ENCODE assay signal across 10 cellular contexts in genomic region chr15:40336129-40337122, GRCh38. TPM values are rescaled to one million over a fixed set of nuclear protein-coding genes. Genes with fewer than 3 reads are reported as not detected.
DNase-seq lines count a peak whose midpoint lies in the region; ATAC-seq, FAIRE-seq and TF ChIP-seq lines count a peak whose summit lies in the region.
"Had no signal": no experiment of that assay in that cellular context is flagged by ENCODE, and none has a peak within 500 bp of the region (broad histone marks: within the 10 kb centered on the region; RNA-seq: fewer than 3 reads in every experiment).

No MANE protein-coding gene starts in this region.

- WGBS in H1 (ENCODE audit: extremely low coverage in 1 of 2, insufficient coverage in 1 of 2, insufficient read length in 1 of 2, insufficient replicate concordance in 2 of 2, low coverage in 1 of 2, low lambda C conversion rate in 2 of 2, missing lambda C conversion rate in 1 of 2), 2 experiments, result 68% methylated on average over 16 of the region's 18 CpGs; no CpG with 5 or more reads in 1 of the 2 experiments

- H2AK5ac ChIP-seq in H1 (ENCODE audit: low read depth, low read length), result no peak overlapping the region

- no peaks in the 10 kb centered on the region for H3K79me1 ChIP-seq in H1 (ENCODE audit: low read depth, low read length)

- H3K23me2 ChIP-seq in H1 (ENCODE audit: low read depth, low read length), result no peaks in the 10 kb centered on the region; the same call in 1 of the 2 replicates

- 0 out of 2 replicates have a peak overlapping the region, but pooled peaks have one; percentile 19 for H2BK15ac ChIP-seq in H1 (ENCODE audit: low read length)

- H3K79me2 ChIP-seq in H1 (ENCODE audit: control insufficient read depth in 1 of 2, insufficient read depth in 2 of 2, low read length in 2 of 2), result no peaks in the 10 kb centered on the region

- H3K36me3 ChIP-seq in H1 (ENCODE audit: control insufficient read depth in 2 of 4, insufficient read depth in 4 of 4, low read length in 3 of 4), result no peaks in the 10 kb centered on the region
- H3K36me3 ChIP-seq in thoracic aorta, result no peaks in the 10 kb centered on the region

- H3K18ac ChIP-seq in H1 (ENCODE audit: extremely low read depth, low read length), result 0 out of 2 replicates have a peak overlapping the region, but pooled peaks have one; percentile 34

- no peak overlapping the region for H4K91ac ChIP-seq in H1 (replicated peaks; ENCODE audit: insufficient read length, low read length)

- no peaks in the 10 kb centered on the region for H3K9me3 Mint-ChIP-seq in activated CD4-positive, alpha-beta T cell treated with anti-CD3 and anti-CD28 coated beads, Interleukin-2, amount 10 ng/mL, durations not matched to agents 24 days and 14 days

- peak; percentile 66 for DNase-seq in activated CD4-positive, alpha-beta T cell treated with anti-CD3 and anti-CD28 coated beads, Interleukin-2, amount 10 ng/mL, durations not matched to agents 24 days and 14 days
- DNase-seq in activated CD4-positive, alpha-beta T cell treated with anti-CD3 and anti-CD28 coated beads for 48 hours, result no peak
- DNase-seq in NCI-H2171 (lab: John Stamatoyannopoulos, UW), result peak; percentile 96
- DNase-seq in H1 (ENCODE audit: low read depth in 1 of 2, low spot score in 2 of 2), result peak in 1 of 2 experiments; percentile 81
- no peak for DNase-seq in thoracic aorta (ENCODE audit: low spot score)
- DNase-seq in GM03348 (ENCODE audit: low spot score), result no peak
- DNase-seq: activated effector memory CD4-positive, alpha-beta T cell treated with Interleukin-2 at 50 U/mL for 16 hours; NCI-H510A had no signal

- H3K27ac Mint-ChIP-seq in activated CD4-positive, alpha-beta T cell treated with anti-CD3 and anti-CD28 coated beads, Interleukin-2, amount 10 ng/mL, durations not matched to agents 24 days and 14 days, result no peak overlapping the region

- no peak overlapping the region for H3K4me3 Mint-ChIP-seq in activated CD4-positive, alpha-beta T cell treated with anti-CD3 and anti-CD28 coated beads, Interleukin-2, amount 10 ng/mL, durations not matched to agents 24 days and 14 days

- no peak overlapping the region for H2BK20ac ChIP-seq in H1 (ENCODE audit: low read length)

- peak in 2 of 3 experiments; percentile 63 to 64; a peak in 3 of 4 replicates for TF ChIP-seq CTCF in H1 (IDR thresholded peaks at IDR 0.05; ENCODE audit: control extremely low read depth in 1 of 3, insufficient read depth in 1 of 3, low read depth in 1 of 3, low read length in 3 of 3)
- no peak for TF ChIP-seq CTCF in thoracic aorta (IDR thresholded peaks at IDR 0.05)

- H3K4me3 ChIP-seq in H1 (ENCODE audit: extremely low read depth in 1 of 4, insufficient read depth in 2 of 4, low read depth in 3 of 4, low read length in 4 of 4) (no peak overlapping the region), thoracic aorta (no peak overlapping the region)

- CTCF ChIA-PET in H1 (lab: Charles Lee; ENCODE audit: partially characterized antibody), result interaction anchor here (0.6 to 27.4 kb wide), 28 partner anchors 8 to 520 kb away, joined by 3 to 584 read pairs (median 9); partner anchors contain the start of genes ANKRD63, BAHD1, DISP2 and INAFM2

- no peak overlapping the region for H4K5ac ChIP-seq in H1 (ENCODE audit: insufficient read length, low read depth, low read length)

- no peak overlapping the region for H3K4ac ChIP-seq in H1 (replicated peaks; ENCODE audit: insufficient read length, low read depth, low read length)

- TF ChIP-seq EP300 in H1 (IDR thresholded peaks at IDR 0.05; ENCODE audit: borderline replicate concordance in 1 of 2, low read depth in 2 of 2, low read length in 2 of 2), result no peak

- H2BK5ac ChIP-seq in H1 (ENCODE audit: low read depth, low read length), result no peak overlapping the region

- peaks cover 0 to 44% (median 28%) of the 10 kb centered on the region in 4 experiments; a peak in 6 of 7 replicates for H3K4me1 ChIP-seq in H1 (replicated peaks in 1 of 4; ENCODE audit: control insufficient read depth in 3 of 4, insufficient read depth in 4 of 4, low read length in 3 of 4)
- H3K4me1 ChIP-seq in thoracic aorta (ENCODE audit: control insufficient read depth in 1 of 2, low read depth in 2 of 2), result peaks cover 66 to 94% of the 10 kb centered on the region in 2 donors

- POLR2A ChIA-PET in H1 (lab: Charles Lee; ENCODE audit: partially characterized antibody), result interaction anchor here (1.0 to 8.1 kb wide), 11 partner anchors 8 to 62 kb away, joined by 3 to 66 read pairs (median 4); partner anchors contain the start of genes INAFM2, KNSTRN and PLCB2

- ATAC-seq in thoracic aorta (ENCODE audit: insufficient number of reproducible peaks, low FRiP score, low read depth) (no peak), GM21526 (IDR thresholded peaks at IDR 0.05; ENCODE audit: low FRiP score, unreplicated experiment) (no peak), HG03521 (IDR thresholded peaks at IDR 0.05; ENCODE audit: unreplicated experiment) (no peak)

- no peak overlapping the region for H3K9ac ChIP-seq in H1 (replicated peaks in 1 of 4; ENCODE audit: extremely low read depth in 1 of 4, low read depth in 3 of 4, low read length in 3 of 4)

- H3K9me3 ChIP-seq in H1 (ENCODE audit: insufficient read depth in 2 of 2, low read depth in 1 of 2, low read length in 1 of 2), result no peaks in the 10 kb centered on the region
- H3K9me3 ChIP-seq in thoracic aorta, result no peaks in the 10 kb centered on the region

- H3K27ac ChIP-seq in H1 (ENCODE audit: low read depth, low read length) (no peak overlapping the region), thoracic aorta (peak overlapping the region; percentile 93 to 99)

- no peaks in the 10 kb centered on the region for H3K36me3 Mint-ChIP-seq in activated CD4-positive, alpha-beta T cell treated with anti-CD3 and anti-CD28 coated beads, Interleukin-2, amount 10 ng/mL, durations not matched to agents 24 days and 14 days (ENCODE audit: low read depth)

- H3K14ac ChIP-seq in H1 (ENCODE audit: insufficient read length), result no peak overlapping the region

- TF ChIP-seq RAD21 in H1 (IDR thresholded peaks at IDR 0.05 in 1 of 2, conservative IDR thresholded peaks at IDR 0.05 in 1 of 2; ENCODE audit: low read depth in 2 of 2, low read length in 2 of 2), result peak; percentile 48 to 62

- H3K27me3 Mint-ChIP-seq in activated CD4-positive, alpha-beta T cell treated with anti-CD3 and anti-CD28 coated beads, Interleukin-2, amount 10 ng/mL, durations not matched to agents 24 days and 14 days, result no peaks in the 10 kb centered on the region

- H4K20me1 ChIP-seq in H1 (replicated peaks in 1 of 2; ENCODE audit: control insufficient read depth in 1 of 2, insufficient read depth in 2 of 2, low read length in 2 of 2), result no peaks in the 10 kb centered on the region

- peak; percentile 86 for FAIRE-seq in H1 (lab: Jason Lieb, UNC)

- no peak for TF ChIP-seq POLR2A in H1 (IDR thresholded peaks at IDR 0.05; ENCODE audit: control extremely low read depth in 1 of 2, low read depth in 2 of 2, low read length in 2 of 2)

- 0 out of 2 replicates have a peak overlapping the region, but pooled peaks have one; percentile 71 for H2BK12ac ChIP-seq in H1 (ENCODE audit: low read depth, low read length)

- no peak overlapping the region for H2BK120ac ChIP-seq in H1 (replicated peaks; ENCODE audit: low read depth, low read length)

- H3K56ac ChIP-seq in H1 (replicated peaks; ENCODE audit: insufficient read length, low read depth, low read length), result no peak overlapping the region

- no peak overlapping the region for H3K23ac ChIP-seq in H1 (ENCODE audit: insufficient read length)

- H3K27me3 ChIP-seq in H1 (replicated peaks in 1 of 4; ENCODE audit: control insufficient read depth in 3 of 4, extremely low read depth in 1 of 4, insufficient read depth in 3 of 4, low read length in 3 of 4) (peaks cover 0 to 4% (median under 1%) of the 10 kb centered on the region in 4 experiments; a peak in 1 of 7 replicates), thoracic aorta (replicated peaks; ENCODE audit: insufficient read depth) (no peaks in the 10 kb centered on the region)

- H3K4me1 Mint-ChIP-seq in activated CD4-positive, alpha-beta T cell treated with anti-CD3 and anti-CD28 coated beads, Interleukin-2, amount 10 ng/mL, durations not matched to agents 24 days and 14 days, result peaks cover 13% of the 10 kb centered on the region

- no peak overlapping the region; the same call in 1 of the 2 replicates for H4K8ac ChIP-seq in H1 (ENCODE audit: extremely low read depth, insufficient read depth, low read length)

- H2AFZ ChIP-seq in H1 (ENCODE audit: low read length), result no peak overlapping the region

- intact Hi-C loops in activated CD4-positive, alpha-beta T cell treated with anti-CD3 and anti-CD28 coated beads, Interleukin-2, amount 10 ng/mL, durations not matched to agents 24 days and 14 days (cut with micrococcal nuclease), result no loop called here

- no peak overlapping the region for H3K4me2 ChIP-seq in H1 (ENCODE audit: insufficient read depth in 1 of 2, low read depth in 2 of 2, low read length in 2 of 2)

RNA-seq across cellular contexts. Expression of gene CCDC9B, which starts 4.3 kb away (rescaled TPM):
- total RNA-seq in activated CD4-positive, alpha-beta T cell treated with anti-CD3 and anti-CD28 coated beads, Interleukin-2, amount 10 ng/mL, durations not matched to agents 24 days and 14 days, result 0.21 and 0.54 TPM in 2 replicates
- 0.33 and 0.78 TPM in 2 replicates for total RNA-seq in H1 (2021; fragmentation: NEBNext Ultra II Directional; extraction: Animal tissue kit (Norgen Biotek cat#: 25700))
- 0.45 and 0.63 TPM in 2 replicates for polyA plus RNA-seq in H1 (2011; rRNA removed)
- 0.10 TPM for polyA plus RNA-seq in H1 (2011; cell fraction: cytosol; rRNA removed)
- polyA plus RNA-seq in H1 (2011; cell fraction: nucleus; rRNA removed), result 0.73 TPM
- 0.62 to 1.1 TPM (median 0.85 TPM) in 4 replicates for polyA plus RNA-seq in H1 (2012, experiment 1 of 2)
- 0.25 TPM for polyA plus RNA-seq in H1 (2012, experiment 2 of 2)
- 0.71 TPM for polyA plus RNA-seq in H1 (2013, experiment 1 of 2)
- polyA plus RNA-seq in H1 (2013, experiment 2 of 2), result 0.50 TPM
- polyA minus RNA-seq in H1 (2011; rRNA and poly(A)+ RNA removed), result 0.22 and 0.50 TPM in 2 replicates
- 0.66 TPM for polyA minus RNA-seq in H1 (2011; cell fraction: cytosol; rRNA and poly(A)+ RNA removed)
- 1.8 TPM for polyA minus RNA-seq in H1 (2011; cell fraction: nucleus; rRNA and poly(A)+ RNA removed)
- 10 to 100 TPM; 30.1 to 57.1 TPM for total RNA-seq in thoracic aorta

RNA-seq across cellular contexts. Expression of gene INAFM2, which starts 12.9 kb away (rescaled TPM):
- 22.8 and 23.3 TPM in 2 replicates for total RNA-seq in activated CD4-positive, alpha-beta T cell treated with anti-CD3 and anti-CD28 coated beads, Interleukin-2, amount 10 ng/mL, durations not matched to agents 24 days and 14 days
- 35.1 and 38.2 TPM in 2 replicates for total RNA-seq in H1 (2021; fragmentation: NEBNext Ultra II Directional; extraction: Animal tissue kit (Norgen Biotek cat#: 25700))
- polyA plus RNA-seq in H1 (2011; rRNA removed), result 9.6 and 15.3 TPM in 2 replicates
- 11.9 TPM for polyA plus RNA-seq in H1 (2011; cell fraction: cytosol; rRNA removed)
- 9.2 TPM for polyA plus RNA-seq in H1 (2011; cell fraction: nucleus; rRNA removed)
- polyA plus RNA-seq in H1 (2012, experiment 1 of 2), result 16.0 to 31.4 TPM (median 18.6 TPM) in 4 replicates
- 19.4 TPM for polyA plus RNA-seq in H1 (2012, experiment 2 of 2)
- polyA plus RNA-seq in H1 (2013, experiment 1 of 2), result 39.7 TPM
- 42.5 TPM for polyA plus RNA-seq in H1 (2013, experiment 2 of 2)
- polyA minus RNA-seq in H1 (2011; rRNA and poly(A)+ RNA removed), result 8.6 and 10.5 TPM in 2 replicates
- polyA minus RNA-seq in H1 (2011; cell fraction: cytosol; rRNA and poly(A)+ RNA removed), result 10.1 TPM
- polyA minus RNA-seq in H1 (2011; cell fraction: nucleus; rRNA and poly(A)+ RNA removed), result 14.0 TPM
- total RNA-seq in thoracic aorta, result 10 to 100 TPM; 63.8 to 79.2 TPM

RNA-seq across cellular contexts. Expression of gene PHGR1, which starts 14.4 kb away (rescaled TPM):
- total RNA-seq in activated CD4-positive, alpha-beta T cell treated with anti-CD3 and anti-CD28 coated beads, Interleukin-2, amount 10 ng/mL, durations not matched to agents 24 days and 14 days, result not detected in 2 replicates
- not detected in 2 replicates for total RNA-seq in H1 (2021; fragmentation: NEBNext Ultra II Directional; extraction: Animal tissue kit (Norgen Biotek cat#: 25700))
- polyA plus RNA-seq in H1 (2011; rRNA removed), result not detected in 2 replicates
- not detected for polyA plus RNA-seq in H1 (2011; cell fraction: cytosol; rRNA removed)
- not detected for polyA plus RNA-seq in H1 (2011; cell fraction: nucleus; rRNA removed)
- polyA plus RNA-seq in H1 (2012, experiment 1 of 2), result not detected in 4 replicates
- polyA plus RNA-seq in H1 (2012, experiment 2 of 2), result not detected
- polyA plus RNA-seq in H1 (2013, experiment 1 of 2), result not detected
- not detected for polyA plus RNA-seq in H1 (2013, experiment 2 of 2)
- not detected in 2 replicates for polyA minus RNA-seq in H1 (2011; rRNA and poly(A)+ RNA removed)
- polyA minus RNA-seq in H1 (2011; cell fraction: cytosol; rRNA and poly(A)+ RNA removed), result not detected
- polyA minus RNA-seq in H1 (2011; cell fraction: nucleus; rRNA and poly(A)+ RNA removed), result not detected
- total RNA-seq in thoracic aorta, result not detected

RNA-seq across cellular contexts. Expression of gene DISP2, which starts 21.6 kb away (rescaled TPM):
- total RNA-seq in activated CD4-positive, alpha-beta T cell treated with anti-CD3 and anti-CD28 coated beads, Interleukin-2, amount 10 ng/mL, durations not matched to agents 24 days and 14 days, result 0.02 and 0.05 TPM in 2 replicates
- 1.2 and 3.4 TPM in 2 replicates for total RNA-seq in H1 (2021; fragmentation: NEBNext Ultra II Directional; extraction: Animal tissue kit (Norgen Biotek cat#: 25700))
- polyA plus RNA-seq in H1 (2011; rRNA removed), result 0.45 and 0.72 TPM in 2 replicates
- polyA plus RNA-seq in H1 (2011; cell fraction: cytosol; rRNA removed), result 0.36 TPM
- polyA plus RNA-seq in H1 (2011; cell fraction: nucleus; rRNA removed), result 1.1 TPM
- polyA plus RNA-seq in H1 (2012, experiment 1 of 2), result 1.3 to 2.7 TPM (median 2.0 TPM) in 4 replicates
- polyA plus RNA-seq in H1 (2012, experiment 2 of 2), result 1.4 TPM
- 4.3 TPM for polyA plus RNA-seq in H1 (2013, experiment 1 of 2)
- 4.1 TPM for polyA plus RNA-seq in H1 (2013, experiment 2 of 2)
- 0.56 and 1.6 TPM in 2 replicates for polyA minus RNA-seq in H1 (2011; rRNA and poly(A)+ RNA removed)
- 0.73 TPM for polyA minus RNA-seq in H1 (2011; cell fraction: cytosol; rRNA and poly(A)+ RNA removed)
- polyA minus RNA-seq in H1 (2011; cell fraction: nucleus; rRNA and poly(A)+ RNA removed), result 2.2 TPM
- under 1 TPM; 0.21 to 0.54 TPM for total RNA-seq in thoracic aorta

RNA-seq across cellular contexts. Expression of gene PLCB2, which starts 28.7 kb away (rescaled TPM):
- total RNA-seq in activated CD4-positive, alpha-beta T cell treated with anti-CD3 and anti-CD28 coated beads, Interleukin-2, amount 10 ng/mL, durations not matched to agents 24 days and 14 days, result 82.7 and 95.7 TPM in 2 replicates
- 8.4 and 9.4 TPM in 2 replicates for total RNA-seq in H1 (2021; fragmentation: NEBNext Ultra II Directional; extraction: Animal tissue kit (Norgen Biotek cat#: 25700))
- 7.2 and 11.3 TPM in 2 replicates for polyA plus RNA-seq in H1 (2011; rRNA removed)
- 10.7 TPM for polyA plus RNA-seq in H1 (2011; cell fraction: cytosol; rRNA removed)
- 30.4 TPM for polyA plus RNA-seq in H1 (2011; cell fraction: nucleus; rRNA removed)
- 4.1 to 10.7 TPM (median 7.5 TPM) in 4 replicates for polyA plus RNA-seq in H1 (2012, experiment 1 of 2)
- polyA plus RNA-seq in H1 (2012, experiment 2 of 2), result 4.1 TPM
- polyA plus RNA-seq in H1 (2013, experiment 1 of 2), result 7.0 TPM
- polyA plus RNA-seq in H1 (2013, experiment 2 of 2), result 7.6 TPM
- 6.1 and 6.2 TPM in 2 replicates for polyA minus RNA-seq in H1 (2011; rRNA and poly(A)+ RNA removed)
- 3.7 TPM for polyA minus RNA-seq in H1 (2011; cell fraction: cytosol; rRNA and poly(A)+ RNA removed)
- 20.0 TPM for polyA minus RNA-seq in H1 (2011; cell fraction: nucleus; rRNA and poly(A)+ RNA removed)
- total RNA-seq in thoracic aorta, result 10 to 100 TPM; 17.7 to 32.4 TPM

Comparison
In these comparisons a context has a peak if more than half of its experiments do, and no peak if none do; other contexts are left out.
1. DNase-seq: peak in activated CD4-positive, alpha-beta T cell treated with anti-CD3 and anti-CD28 coated beads, Interleukin-2, amount 10 ng/mL, durations not matched to agents 24 days and 14 days (single experiment) and NCI-H2171 (single experiment); none in activated CD4-positive, alpha-beta T cell treated with anti-CD3 and anti-CD28 coated beads for 48 hours (single experiment), thoracic aorta (single experiment) and GM03348 (single experiment).
2. RNA of gene CCDC9B, which starts 4.3 kb away (total RNA-seq): 30.1 to 57.1 TPM in thoracic aorta; 0.33 to 0.78 TPM in H1 and 0.21 to 0.54 TPM in activated CD4-positive, alpha-beta T cell treated with anti-CD3 and anti-CD28 coated beads, Interleukin-2, amount 10 ng/mL, durations not matched to agents 24 days and 14 days; every median in the first group is over 10 times any median in the second.